Comparison of ENCODE assay signal across 8 cellular contexts in genomic region chr9:33081128-33081851, GRCh38.
DNase-seq lines count a peak whose midpoint lies in the region; ATAC-seq and TF ChIP-seq lines count a peak whose summit lies in the region.

No MANE protein-coding gene starts in this region.

- H3K4me3 ChIP-seq in HAP-1 (no peak overlapping the region), retinal pigment epithelial cell (ENCODE audit: low read length) (peak overlapping the region; percentile 29)

- peak; percentile 75 for TF ChIP-seq CTCF in retinal pigment epithelial cell (conservative IDR thresholded peaks at IDR 0.05; ENCODE audit: low read depth, low read length)

- H3K4me1 ChIP-seq in HAP-1: no peaks in the 10 kb centered on the region

- H3K36me3 ChIP-seq in HAP-1 (replicated peaks): no peaks in the 10 kb centered on the region

- ATAC-seq in HG03025 (IDR thresholded peaks at IDR 0.05; ENCODE audit: low FRiP score, unreplicated experiment): no peak

- no peaks in the 10 kb centered on the region for H3K27me3 ChIP-seq in HAP-1 (ENCODE audit: low read depth)

- DNase-seq in DMS79 (lab: John Stamatoyannopoulos, UW) (peak; percentile 53), HAP-1 (ENCODE audit: low spot score in 2 of 2) (peak; percentile 78 to 92), NCI-H1436 treated with DMSO at 0.1 percent for 48 hours (lab: John Stamatoyannopoulos, UW) (peak; percentile 70), T-helper 1 cell (peak; percentile 26 to 92 (median 53)), astrocyte of the hippocampus (ENCODE audit: low read depth, low spot score) (peak; percentile 93), hepatic stellate cell (ENCODE audit: low spot score) (peak; percentile 83), retinal pigment epithelial cell (ENCODE audit: low read depth) (peak; percentile 59)

- in situ Hi-C loops in HAP-1 (cut with MboI; ENCODE audit: low sequenced_read_pairs): loop anchor here (5.0 kb wide), 1 partner anchor 146 kb away; no protein-coding TSS in a partner anchor

- no peaks in the 10 kb centered on the region for H3K9me3 ChIP-seq in HAP-1
